In the genomic region with DNA sequence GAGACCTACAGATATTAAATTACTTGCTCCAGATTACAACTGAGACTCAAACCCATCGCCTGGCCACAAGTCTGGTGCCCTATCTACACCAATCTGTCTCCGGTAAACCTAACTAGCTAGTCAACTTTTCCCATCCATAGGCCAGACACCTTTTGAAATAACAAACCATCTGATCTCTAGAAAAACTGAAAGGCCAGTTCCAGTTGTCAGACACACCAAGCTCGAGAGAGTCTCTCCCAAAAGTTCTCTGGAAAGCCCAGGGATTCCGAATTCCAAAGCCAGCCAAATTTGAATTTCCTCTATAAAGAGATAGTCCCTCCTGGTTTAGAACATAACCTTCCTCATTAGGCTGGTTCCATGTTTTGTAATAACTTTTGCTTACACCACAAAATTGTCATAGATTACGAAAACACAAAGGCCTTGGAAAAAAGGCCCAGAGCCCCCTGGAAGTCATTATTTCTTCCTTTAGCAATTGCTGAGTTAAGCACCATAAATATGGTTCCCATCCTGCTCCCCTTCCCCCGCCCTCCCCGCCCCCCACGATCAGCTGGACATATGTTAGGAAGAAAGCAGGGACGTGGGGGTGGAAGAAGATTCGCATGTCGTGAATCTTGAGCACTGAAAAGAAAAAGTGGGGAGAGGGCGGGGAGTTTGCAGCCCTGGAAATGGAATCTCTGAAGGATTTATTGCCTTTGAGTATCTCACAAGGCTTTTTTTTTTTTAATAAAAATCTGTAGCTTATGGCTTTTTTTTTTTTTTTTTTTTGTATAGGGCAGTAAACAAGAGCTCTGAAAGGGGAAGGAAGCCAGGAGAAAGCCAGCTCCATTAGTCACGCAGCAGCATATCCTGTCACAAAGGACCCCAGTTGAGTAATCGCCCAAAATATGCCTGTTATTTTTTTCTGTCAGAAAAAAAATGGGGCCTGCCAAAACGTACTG, we compare ENCODE assay signal across 8 cellular contexts.
A peak's percentile ranks its signal among the peaks of the same experiment; 100 is the strongest.
DNase-seq lines count a peak whose midpoint lies in the region; ATAC-seq and TF ChIP-seq lines count a peak whose summit lies in the region.

No MANE protein-coding gene starts in this region.

- peak; percentile 97 for DNase-seq in ELR (ENCODE audit: low read depth)
- DNase-seq in cardiac septum (ENCODE audit: low spot score) = peak; percentile 79
- peak; percentile 95 for DNase-seq in skeletal muscle cell (ENCODE audit: low read depth)
- no peak for DNase-seq in NCI-H524 (lab: John Stamatoyannopoulos, UW)
- no peak for DNase-seq in WERI-Rb-1

- H3K4me1 Mint-ChIP-seq in activated naive CD8-positive, alpha-beta T cell (ENCODE audit: low read depth) = peaks cover 69% of the 10 kb centered on the region

- H3K27me3 Mint-ChIP-seq in activated naive CD8-positive, alpha-beta T cell = no peaks in the 10 kb centered on the region

- H3K79me2 ChIP-seq in OCI-LY1 (ENCODE audit: insufficient read depth, low read length) = no peaks in the 10 kb centered on the region

- H3K36me3 ChIP-seq in OCI-LY1 (ENCODE audit: insufficient read depth, low read length) = no peaks in the 10 kb centered on the region
- H3K36me3 ChIP-seq in WERI-Rb-1 = no peaks in the 10 kb centered on the region

- peak overlapping the region; percentile 74 for H3K4me3 Mint-ChIP-seq in activated naive CD8-positive, alpha-beta T cell

- H4K20me1 ChIP-seq in OCI-LY1 (ENCODE audit: insufficient read depth, low read length) = no peaks in the 10 kb centered on the region

- H3K9me3 ChIP-seq in OCI-LY1 (ENCODE audit: low read length) = no peaks in the 10 kb centered on the region
- H3K9me3 ChIP-seq in WERI-Rb-1 (ENCODE audit: severe bottlenecking) = no peaks in the 10 kb centered on the region

- no peaks in the 10 kb centered on the region for H3K9me3 Mint-ChIP-seq in activated naive CD8-positive, alpha-beta T cell (ENCODE audit: low read depth)

- peak overlapping the region; percentile 59 for H3K4me2 ChIP-seq in OCI-LY1 (ENCODE audit: low read length)

- TF ChIP-seq CTCF in OCI-LY1 (IDR thresholded peaks at IDR 0.05; ENCODE audit: low read length) (no peak), WERI-Rb-1 (IDR thresholded peaks at IDR 0.05; ENCODE audit: low read depth, low read length) (no peak)

- H3F3A ChIP-seq in OCI-LY1 (ENCODE audit: insufficient read depth, low read length) = 0 out of 2 replicates have a peak, but pooled peaks cover 6% of the 10 kb centered on the region

- no peaks in the 10 kb centered on the region for H3K27me3 ChIP-seq in OCI-LY1 (ENCODE audit: insufficient read depth, low read length)
- no peaks in the 10 kb centered on the region for H3K27me3 ChIP-seq in WERI-Rb-1 (ENCODE audit: insufficient read depth, low read depth, severe bottlenecking)

- H3K9me2 ChIP-seq in OCI-LY1 (ENCODE audit: low read depth, low read length) = no peaks in the 10 kb centered on the region

- H3K36me3 Mint-ChIP-seq in activated naive CD8-positive, alpha-beta T cell = no peaks in the 10 kb centered on the region

- H3K27ac ChIP-seq in OCI-LY1 (ENCODE audit: low read depth, low read length, poor library complexity, severe bottlenecking) = peak overlapping the region; percentile 91
- H3K27ac ChIP-seq in WERI-Rb-1 = no peak overlapping the region; the same call in 1 of the 2 replicates

- H3K27ac Mint-ChIP-seq in activated naive CD8-positive, alpha-beta T cell = peak overlapping the region; percentile 91

- ATAC-seq in GM19324 (IDR thresholded peaks at IDR 0.05; ENCODE audit: low FRiP score, unreplicated experiment) = no peak

- intact Hi-C loops in cardiac septum (cut with DNase I) = loop anchor here (2.0 to 5.0 kb wide), 5 partner anchors 40 to 120 kb away; no protein-coding TSS in a partner anchor

- peak overlapping the region; percentile 40; the same call in 1 of the 2 replicates for H3K9ac ChIP-seq in OCI-LY1 (ENCODE audit: low read length)

- H3K4me3 ChIP-seq in OCI-LY1 (ENCODE audit: low read depth, low read length, poor library complexity, severe bottlenecking) (peak overlapping the region; percentile 21), skeletal muscle cell (ENCODE audit: low read depth, low read length) (no peak overlapping the region), WERI-Rb-1 (ENCODE audit: low read depth, low read length) (no peak overlapping the region)

- peaks cover 55% of the 10 kb centered on the region for H3K4me1 ChIP-seq in OCI-LY1 (ENCODE audit: insufficient read depth, low read length, severe bottlenecking)

- H2AFZ ChIP-seq in OCI-LY1 (ENCODE audit: low read length) = no peak overlapping the region

Comparison
In these comparisons a context has a peak if more than half of its experiments do, and no peak if none do; other contexts are left out.
1. DNase-seq: peak in ELR (single experiment), cardiac septum (single experiment) and skeletal muscle cell (single experiment); none in NCI-H524 (0 of 2) and WERI-Rb-1 (single experiment).